ENCODE assay signal across 19 cellular contexts in the genomic region with DNA sequence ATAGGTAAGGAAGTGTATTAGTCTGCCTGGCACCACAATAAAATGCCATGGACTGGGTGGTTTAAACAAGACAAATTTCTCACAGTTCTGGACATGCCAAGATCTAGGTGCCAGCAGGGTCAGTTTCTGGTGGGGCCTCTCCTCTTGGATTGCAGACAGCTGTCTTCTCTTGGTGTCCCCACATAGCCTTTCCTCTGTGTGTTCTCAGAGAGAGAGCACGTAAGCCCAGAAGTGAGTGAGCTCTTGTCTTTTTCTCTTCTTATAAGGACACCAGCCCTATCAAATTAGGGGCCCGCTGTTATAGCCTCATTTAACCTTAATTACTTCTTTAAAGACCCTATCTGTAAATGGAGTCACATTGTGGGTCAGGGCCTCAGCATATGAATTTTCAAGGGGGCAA. TPM values are rescaled to one million over a fixed set of nuclear protein-coding genes. Genes with fewer than 3 reads are reported as not detected.
DNase-seq lines count a peak whose midpoint lies in the region; ATAC-seq, FAIRE-seq and TF ChIP-seq lines count a peak whose summit lies in the region.
"Had no signal": no experiment of that assay in that cellular context is flagged by ENCODE, and none has a peak within 500 bp of the region (broad histone marks: within the 10 kb centered on the region; RNA-seq: fewer than 3 reads in every experiment).

No MANE protein-coding gene starts in this region.

- no peaks in the 10 kb centered on the region for H3K79me2 ChIP-seq in HepG2 (ENCODE audit: insufficient read depth, low read length)

- in situ Hi-C loops in HepG2 (cut with HindIII; ENCODE audit: extremely low pct_ligation_motif_present, low pct_unique_long_range_greater_than_20kb) = no loop called here

- TF ChIP-seq POLR2A in HepG2 (IDR thresholded peaks at IDR 0.05; ENCODE audit: insufficient read depth in 1 of 2, low read depth in 2 of 2, low read length in 2 of 2) = no peak
- TF ChIP-seq POLR2A in right lobe of liver (IDR thresholded peaks at IDR 0.05) = no peak

- H3K4ac ChIP-seq in neuronal stem cell (ENCODE audit: low read length) = no peak overlapping the region

- 19% methylated on average over 2 of the region's 2 CpGs for WGBS in HepG2 (ENCODE audit: low lambda C conversion rate)
- WGBS in right lobe of liver (ENCODE audit: insufficient coverage, low coverage, low lambda C conversion rate, missing lambda C conversion rate) = 60% methylated on average over 2 of the region's 2 CpGs
- no CpG with 5 or more reads among the region's 2 CpGs for WGBS in neuronal stem cell (ENCODE audit: extremely low coverage in 2 of 2, insufficient read length in 2 of 2, insufficient replicate concordance in 1 of 2), 2 donors

- intact Hi-C loops in HepG2 (cut with micrococcal nuclease; ENCODE audit: unreplicated experiment) (no loop called here), right lobe of liver (cut with DNase I) (no loop called here)

- H3K4me3 ChIP-seq in HepG2 (replicated peaks in 1 of 3; ENCODE audit: insufficient read depth in 1 of 3, low read depth in 2 of 3, low read length in 3 of 3) (no peak overlapping the region), right lobe of liver (no peak overlapping the region), neuronal stem cell (ENCODE audit: low read length in 2 of 2) (no peak overlapping the region)
- H3K4me3 ChIP-seq: BLaER1, HAP-1 had no signal

- CTCF ChIA-PET in HepG2 (lab: Yijun Ruan, JAX; ENCODE audit: low intra/inter-chr PET ratio, low total read pairs) = no interaction called here

- no peak overlapping the region for H3K23ac ChIP-seq in neuronal stem cell (ENCODE audit: low read depth, low read length, poor library complexity)

- no peak overlapping the region for H3K18ac ChIP-seq in neuronal stem cell (ENCODE audit: low read length)

- H3K9ac ChIP-seq in HepG2 (ENCODE audit: insufficient read depth, low read depth, low read length) (no peak overlapping the region), neuronal stem cell (ENCODE audit: low read depth, low read length, poor library complexity) (no peak overlapping the region)
- H3K9ac ChIP-seq: BLaER1 had no signal

- peak overlapping the region; percentile 30 for H2AFZ ChIP-seq in HepG2 (ENCODE audit: low read length)
- peak overlapping the region; percentile 9 for H2AFZ ChIP-seq in neuronal stem cell (ENCODE audit: low read length)

- no peak overlapping the region for H2BK15ac ChIP-seq in neuronal stem cell (ENCODE audit: low read length)

- H3K14ac ChIP-seq in neuronal stem cell (ENCODE audit: low read length) = no peak overlapping the region

- peak overlapping the region; percentile 44 for H3K4me2 ChIP-seq in HepG2 (ENCODE audit: low read depth, low read length)
- H3K4me2 ChIP-seq in neuronal stem cell (ENCODE audit: insufficient read depth, low read length, poor library complexity, severe bottlenecking) = no peak overlapping the region
- H3K4me2 ChIP-seq: BLaER1 had no signal

- no peaks in the 10 kb centered on the region for H3K79me1 ChIP-seq in neuronal stem cell (ENCODE audit: low read depth, low read length)

- no peak overlapping the region for H2AK5ac ChIP-seq in neuronal stem cell (ENCODE audit: low read depth, low read length)

- BruUV-seq in HepG2 (replicated peaks; lab: Mats Ljungman, UMichigan) = no TSS peak

- no peak overlapping the region for H4K8ac ChIP-seq in neuronal stem cell (ENCODE audit: low read depth, low read length)

- H2BK12ac ChIP-seq in neuronal stem cell (ENCODE audit: low read length) = no peak overlapping the region

- no peak for FAIRE-seq in HepG2 (lab: Jason Lieb, UNC)
- no peak for FAIRE-seq in frontal cortex (lab: Jason Lieb, UNC)
- FAIRE-seq: GM12892 had no signal

- H3K4me1 ChIP-seq in HepG2 (ENCODE audit: insufficient read depth, low read length) = peaks cover 19% of the 10 kb centered on the region
- no peaks in the 10 kb centered on the region for H3K4me1 ChIP-seq in right lobe of liver
- peaks cover 0 to 2% of the 10 kb centered on the region in 2 donors for H3K4me1 ChIP-seq in neuronal stem cell (ENCODE audit: control insufficient read depth in 2 of 2, insufficient read depth in 1 of 2, low read depth in 1 of 2, low read length in 2 of 2)
- H3K4me1 ChIP-seq: BLaER1, Caco-2 had no signal

- DNase-seq in HepG2 (ENCODE audit: low spot score) (no peak), right lobe of liver (no peak), NCI-H748 (lab: John Stamatoyannopoulos, UW; ENCODE audit: unreplicated experiment) (peak; percentile 38), SHP77 treated with DMSO at 0.1 percent for 48 hours (lab: John Stamatoyannopoulos, UW) (peak; percentile 46), neuronal stem cell (ENCODE audit: low spot score) (no peak), mesenteric fat pad (ENCODE audit: low spot score) (no peak), frontal cortex (ENCODE audit: low spot score in 2 of 2) (no peak), NCI-H2196 (lab: John Stamatoyannopoulos, UW; ENCODE audit: unreplicated experiment) (no peak)
- DNase-seq: 8988T; AML-193; Caco-2; CD8-positive, alpha-beta memory T cell; DND-41; GDM1; GOT3 had no signal

- TF ChIP-seq CTCF in HepG2 (CRISPR knock-in tag; IDR thresholded peaks at IDR 0.05) = no peak
- TF ChIP-seq CTCF in right lobe of liver (IDR thresholded peaks at IDR 0.05) = no peak

- H3K27ac ChIP-seq in HepG2 (ENCODE audit: extremely low read length, insufficient read depth, low read length) = no peak overlapping the region
- no peak overlapping the region for H3K27ac ChIP-seq in right lobe of liver
- no peak overlapping the region for H3K27ac ChIP-seq in neuronal stem cell (replicated peaks; ENCODE audit: low read length)
- H3K27ac ChIP-seq: BLaER1 had no signal

- TF ChIP-seq RAD21 in HepG2 (CRISPR knock-in tag; IDR thresholded peaks at IDR 0.05) = no peak

- no peaks in the 10 kb centered on the region for H4K20me1 ChIP-seq in HepG2 (ENCODE audit: insufficient read depth, low read length)
- H4K20me1 ChIP-seq: BLaER1 had no signal

- H4K91ac ChIP-seq in neuronal stem cell (ENCODE audit: low read depth, low read length, poor library complexity) = no peak overlapping the region

- TF ChIP-seq EP300 in HepG2 (IDR thresholded peaks at IDR 0.05; ENCODE audit: low read depth in 2 of 2, low read length in 2 of 2) (no peak), HepG2 (CRISPR knock-in tag; IDR thresholded peaks at IDR 0.05; ENCODE audit: borderline replicate concordance) (no peak)

- POLR2A ChIA-PET in HepG2 (lab: Yijun Ruan, JAX) = no interaction called here

- H2BK120ac ChIP-seq in neuronal stem cell (ENCODE audit: low read depth, low read length) = no peak overlapping the region

- H3K9me3 ChIP-seq in HepG2 (ENCODE audit: low read length) = no peaks in the 10 kb centered on the region
- no peaks in the 10 kb centered on the region for H3K9me3 ChIP-seq in right lobe of liver
- no peaks in the 10 kb centered on the region for H3K9me3 ChIP-seq in neuronal stem cell (replicated peaks in 1 of 2; ENCODE audit: control insufficient read depth in 2 of 2, insufficient read depth in 1 of 2, low read depth in 1 of 2, low read length in 2 of 2)
- H3K9me3 ChIP-seq: BLaER1, Caco-2, HAP-1 had no signal

- H3K36me3 ChIP-seq in HepG2 (replicated peaks in 1 of 2; ENCODE audit: control insufficient read depth in 1 of 2, insufficient read depth in 2 of 2, low read length in 2 of 2) (no peaks in the 10 kb centered on the region), right lobe of liver (no peaks in the 10 kb centered on the region), neuronal stem cell (replicated peaks in 1 of 2; ENCODE audit: control insufficient read depth in 2 of 2, insufficient read depth in 2 of 2, low read length in 2 of 2) (no peaks in the 10 kb centered on the region)
- H3K36me3 ChIP-seq: BLaER1, HAP-1 had no signal

- ATAC-seq in HepG2 (peak; percentile 79), right lobe of liver (no peak)

- H3K27me3 ChIP-seq in HepG2 (ENCODE audit: control insufficient read depth in 1 of 2, insufficient read depth in 2 of 2, low read length in 2 of 2) = peaks cover 0 to 6% of the 10 kb centered on the region in 2 experiments; a peak in 1 of 5 replicates
- H3K27me3 ChIP-seq in right lobe of liver = no peaks in the 10 kb centered on the region
- H3K27me3 ChIP-seq in neuronal stem cell (ENCODE audit: control insufficient read depth in 3 of 3, insufficient read depth in 3 of 3, low read depth in 1 of 3, low read length in 3 of 3) = no peaks in the 10 kb centered on the region
- H3K27me3 ChIP-seq: BLaER1 had no signal

- H2BK5ac ChIP-seq in neuronal stem cell (ENCODE audit: low read length) = no peak overlapping the region

RNA-seq across cellular contexts. Expression of gene SMPDL3A, which starts 28.3 kb away (rescaled TPM):
- total RNA-seq in HepG2 (2016; rRNA removed; fragmentation: Illumina TruSeq; extraction: Trizol) = 6.4 and 7.8 TPM in 2 replicates
- total RNA-seq in HepG2 (2016; cell fraction: cytosol; rRNA removed; fragmentation: Illumina TruSeq; extraction: Trizol; ENCODE audit: low read depth) = 1.1 and 2.5 TPM in 2 replicates
- total RNA-seq in HepG2 (2016; cell fraction: insoluble cytoplasmic fraction; rRNA removed; fragmentation: Illumina TruSeq; extraction: Trizol) = 5.6 and 7.8 TPM in 2 replicates
- 3.7 and 4.1 TPM in 2 replicates for total RNA-seq in HepG2 (2016; cell fraction: membrane; rRNA removed; fragmentation: Illumina TruSeq; extraction: Trizol)
- 8.1 and 10.3 TPM in 2 replicates for total RNA-seq in HepG2 (2016; cell fraction: nucleus; rRNA removed; fragmentation: Illumina TruSeq; extraction: Trizol)
- 17.3 and 21.0 TPM in 2 replicates for polyA plus RNA-seq in HepG2 (2011; rRNA removed)
- polyA plus RNA-seq in HepG2 (2011; cell fraction: cytosol; rRNA removed) = 15.9 and 18.0 TPM in 2 replicates
- polyA plus RNA-seq in HepG2 (2011; cell fraction: nucleus; rRNA removed) = 9.0 and 11.3 TPM in 2 replicates
- 25.6 and 33.6 TPM in 2 replicates for polyA plus RNA-seq in HepG2 (2012)
- 1.3 and 1.7 TPM in 2 replicates for polyA plus RNA-seq in HepG2 (2016; cell fraction: cytosol; fragmentation: Illumina TruSeq; extraction: Trizol; ENCODE audit: low read depth)
- 6.4 and 9.0 TPM in 2 replicates for polyA plus RNA-seq in HepG2 (2016; cell fraction: insoluble cytoplasmic fraction; fragmentation: Illumina TruSeq; extraction: Trizol; ENCODE audit: low read depth)
- 3.1 and 4.1 TPM in 2 replicates for polyA plus RNA-seq in HepG2 (2016; cell fraction: membrane; fragmentation: Illumina TruSeq; extraction: Trizol; ENCODE audit: low read depth)
- 12.8 and 14.7 TPM in 2 replicates for polyA plus RNA-seq in HepG2 (2016; cell fraction: nucleus; fragmentation: Illumina TruSeq; extraction: Trizol; ENCODE audit: insufficient read depth, low read depth)
- 4.9 and 10.4 TPM in 2 replicates for polyA minus RNA-seq in HepG2 (2011; rRNA and poly(A)+ RNA removed; ENCODE audit: low replicate concordance)
- 10.6 and 11.1 TPM in 2 replicates for polyA minus RNA-seq in HepG2 (2011; cell fraction: cytosol; rRNA and poly(A)+ RNA removed)
- 9.9 and 15.7 TPM in 2 replicates for polyA minus RNA-seq in HepG2 (2011; cell fraction: nucleus; rRNA and poly(A)+ RNA removed)
- 10 to 100 TPM; 27.5 to 51.9 (median 36.1) TPM for total RNA-seq in right lobe of liver
- polyA plus RNA-seq in neuronal stem cell (2013, experiment 1 of 2) = 2.0 TPM
- polyA plus RNA-seq in neuronal stem cell (2013, experiment 2 of 2) = 2.1 TPM
- total RNA-seq in mesenteric fat pad = 7.4 TPM
- 13.0 TPM for total RNA-seq in frontal cortex
- polyA plus RNA-seq: CD8-positive, alpha-beta memory T cell had no signal

RNA-seq across cellular contexts. Expression of gene FABP7, which starts 37.8 kb away (rescaled TPM):
- total RNA-seq in HepG2 (2016; rRNA removed; fragmentation: Illumina TruSeq; extraction: Trizol) = not detected in 2 replicates
- total RNA-seq in HepG2 (2016; cell fraction: cytosol; rRNA removed; fragmentation: Illumina TruSeq; extraction: Trizol; ENCODE audit: low read depth) = not detected in 2 replicates
- total RNA-seq in HepG2 (2016; cell fraction: insoluble cytoplasmic fraction; rRNA removed; fragmentation: Illumina TruSeq; extraction: Trizol) = not detected in 2 replicates
- total RNA-seq in HepG2 (2016; cell fraction: membrane; rRNA removed; fragmentation: Illumina TruSeq; extraction: Trizol) = not detected in 2 replicates
- not detected in 2 replicates for total RNA-seq in HepG2 (2016; cell fraction: nucleus; rRNA removed; fragmentation: Illumina TruSeq; extraction: Trizol)
- not detected in 2 replicates for polyA plus RNA-seq in HepG2 (2011; rRNA removed)
- polyA plus RNA-seq in HepG2 (2011; cell fraction: cytosol; rRNA removed) = not detected in 2 replicates
- not detected in 2 replicates for polyA plus RNA-seq in HepG2 (2011; cell fraction: nucleus; rRNA removed)
- polyA plus RNA-seq in HepG2 (2012) = not detected in 2 replicates
- not detected in 2 replicates for polyA plus RNA-seq in HepG2 (2016; cell fraction: cytosol; fragmentation: Illumina TruSeq; extraction: Trizol; ENCODE audit: low read depth)
- polyA plus RNA-seq in HepG2 (2016; cell fraction: insoluble cytoplasmic fraction; fragmentation: Illumina TruSeq; extraction: Trizol; ENCODE audit: low read depth) = not detected in 2 replicates
- not detected in 2 replicates for polyA plus RNA-seq in HepG2 (2016; cell fraction: membrane; fragmentation: Illumina TruSeq; extraction: Trizol; ENCODE audit: low read depth)
- polyA plus RNA-seq in HepG2 (2016; cell fraction: nucleus; fragmentation: Illumina TruSeq; extraction: Trizol; ENCODE audit: insufficient read depth, low read depth) = not detected in 2 replicates
- not detected in 2 replicates for polyA minus RNA-seq in HepG2 (2011; rRNA and poly(A)+ RNA removed; ENCODE audit: low replicate concordance)
- polyA minus RNA-seq in HepG2 (2011; cell fraction: cytosol; rRNA and poly(A)+ RNA removed) = not detected in 2 replicates
- polyA minus RNA-seq in HepG2 (2011; cell fraction: nucleus; rRNA and poly(A)+ RNA removed) = not detected in 2 replicates
- not detected for total RNA-seq in right lobe of liver
- polyA plus RNA-seq in neuronal stem cell (2013, experiment 1 of 2) = 373 TPM
- 373 TPM for polyA plus RNA-seq in neuronal stem cell (2013, experiment 2 of 2)
- total RNA-seq in mesenteric fat pad = not detected
- total RNA-seq in frontal cortex = 1,193 TPM
- total RNA-seq: Caco-2; CD8-positive, alpha-beta memory T cell; HT1080 had no signal
- polyA plus RNA-seq: CD8-positive, alpha-beta memory T cell had no signal

Comparison
In these comparisons a context has a peak if more than half of its experiments do, and no peak if none do; other contexts are left out.
1. DNase-seq: peak in NCI-H748 (single experiment) and SHP77 treated with DMSO at 0.1 percent for 48 hours (single experiment); none in HepG2 (single experiment), right lobe of liver (0 of 3), neuronal stem cell (single experiment), mesenteric fat pad (single experiment), frontal cortex (0 of 2) and NCI-H2196 (single experiment).
2. RNA of gene FABP7, which starts 37.8 kb away (total RNA-seq): 1,193 TPM in frontal cortex (single experiment); not detected in HepG2, not detected in right lobe of liver and not detected in mesenteric fat pad (single experiment); every median in the first group is over 1,000 times any median in the second.